ENCODE assay signal across 20 cellular contexts in genomic region chr20:58097943-58098342, GRCh38.
"Had no signal": no experiment of that assay in that cellular context is flagged by ENCODE, and none has a peak within 500 bp of the region (broad histone marks: within the 10 kb centered on the region; RNA-seq: fewer than 3 reads in every experiment).

No MANE protein-coding gene starts in this region.

- H3K27ac Mint-ChIP-seq: IgD-negative memory B cell had no signal

- ATAC-seq: K562, SK-N-SH treated with all-trans-retinoic acid at 6 μM for 48 hours had no signal

- DNase-seq: Kasumi-1, MV-4-11, NCI-H1048, NCI-H1105, NCI-H1417, NCI-H1436 treated with DMSO at 0.1 percent for 48 hours, NCI-H1694, NCI-H187 treated with DMSO at 0.1 percent for 48 hours, NCI-H2029 treated with DMSO at 0.1 percent for 48 hours, NCI-H2171 treated with DMSO at 0.1 percent for 48 hours, NCI-H2227 treated with DMSO at 0.1 percent for 48 hours, NCI-H524, NCI-H69, NCI-H774, Right ventricle myocardium superior, RPMI8226 had no signal

- H3K27ac ChIP-seq: KMS-11 had no signal

- H3K4me2 ChIP-seq: KMS-11 had no signal

- H3K4me1 Mint-ChIP-seq: IgD-negative memory B cell had no signal

- H3K4me3 ChIP-seq: K562 had no signal

- H3K4me3 Mint-ChIP-seq: IgD-negative memory B cell had no signal
